Comparison of ENCODE assay signal across 12 cellular contexts in genomic region chr20:25043499-25044260, GRCh38. TPM values are rescaled to one million over a fixed set of nuclear protein-coding genes. Genes with fewer than 3 reads are reported as not detected.
DNase-seq lines count a peak whose midpoint lies in the region; ATAC-seq and TF ChIP-seq lines count a peak whose summit lies in the region.
"Had no signal": no experiment of that assay in that cellular context is flagged by ENCODE, and none has a peak within 500 bp of the region (broad histone marks: within the 10 kb centered on the region; RNA-seq: fewer than 3 reads in every experiment).

No MANE protein-coding gene starts in this region.

- no peaks in the 10 kb centered on the region for H3K27me3 Mint-ChIP-seq in CD4-positive, alpha-beta memory T cell
- no peaks in the 10 kb centered on the region for H3K27me3 Mint-ChIP-seq in activated CD4-positive, alpha-beta memory T cell treated with anti-CD3 and anti-CD28 coated beads, Interleukin-2, amount 10 ng/mL, durations not matched to agents 7 days and 5 days

- TF ChIP-seq CTCF in spleen (IDR thresholded peaks at IDR 0.05 in 8 of 11, conservative IDR thresholded peaks at IDR 0.05 in 3 of 11) = no peak

- no peak for ATAC-seq in left ventricle myocardium superior
- no peak for ATAC-seq in HG03520 (IDR thresholded peaks at IDR 0.05; ENCODE audit: unreplicated experiment)
- no peak for ATAC-seq in GM21423 (IDR thresholded peaks at IDR 0.05; ENCODE audit: unreplicated experiment)
- no peak for ATAC-seq in esophagus mucosa
- ATAC-seq in HG03571 (IDR thresholded peaks at IDR 0.05; ENCODE audit: unreplicated experiment) = no peak

- H3K4me1 ChIP-seq in CD4-positive, alpha-beta memory T cell (ENCODE audit: insufficient read depth, low read length) = peaks cover 39% of the 10 kb centered on the region
- H3K4me1 ChIP-seq in spleen = peaks cover 29 to 93% (median 71%) of the 10 kb centered on the region in 6 donors
- H3K4me1 ChIP-seq: Caco-2 had no signal

- peak overlapping the region; percentile 87 to 97 (median 94) for H3K27ac Mint-ChIP-seq in CD4-positive, alpha-beta memory T cell
- peak overlapping the region; percentile 96 for H3K27ac Mint-ChIP-seq in activated CD4-positive, alpha-beta memory T cell treated with anti-CD3 and anti-CD28 coated beads, Interleukin-2, amount 10 ng/mL, durations not matched to agents 7 days and 5 days

- H3K9me3 Mint-ChIP-seq in CD4-positive, alpha-beta memory T cell = no peaks in the 10 kb centered on the region
- no peaks in the 10 kb centered on the region for H3K9me3 Mint-ChIP-seq in activated CD4-positive, alpha-beta memory T cell treated with anti-CD3 and anti-CD28 coated beads, Interleukin-2, amount 10 ng/mL, durations not matched to agents 7 days and 5 days
- H3K9me3 Mint-ChIP-seq: activated T-cell treated with anti-CD3 and anti-CD28 coated beads, Interleukin-2, amount 50 U/mL, for 4 hours had no signal

- POLR2A ChIA-PET in CD4-positive, alpha-beta memory T cell (lab: Charles Lee; ENCODE audit: partially characterized antibody) = interaction anchor here (0.6 to 2.4 kb wide), 5 partner anchors 10 to 96 kb away, joined by 3 to 17 read pairs (median 3); partner anchors contain the start of genes ACSS1 and APMAP
- POLR2A ChIA-PET in activated CD4-positive, alpha-beta memory T cell treated with anti-CD3 and anti-CD28 coated beads, Interleukin-2, amount 10 ng/mL, durations not matched to agents 7 days and 5 days (lab: Charles Lee) = interaction anchor here (1.8 kb wide), 1 partner anchor 14 kb away, joined by 12 read pairs; the partner anchor contains the start of gene ACSS1

- H3K4me3 Mint-ChIP-seq in CD4-positive, alpha-beta memory T cell = peak overlapping the region in 2 of 8 donors; percentile 17 to 53
- no peak overlapping the region for H3K4me3 Mint-ChIP-seq in activated CD4-positive, alpha-beta memory T cell treated with anti-CD3 and anti-CD28 coated beads, Interleukin-2, amount 10 ng/mL, durations not matched to agents 7 days and 5 days
- H3K4me3 Mint-ChIP-seq: activated T-cell treated with anti-CD3 and anti-CD28 coated beads, Interleukin-2, amount 50 U/mL, for 4 hours had no signal

- no peaks in the 10 kb centered on the region for H3K27me3 ChIP-seq in CD4-positive, alpha-beta memory T cell (ENCODE audit: insufficient read depth, low read length)
- no peaks in the 10 kb centered on the region for H3K27me3 ChIP-seq in spleen (replicated peaks in 1 of 7)

- 72 to 79% (median 77%) methylated on average over 6 to 9 of the region's 9 CpGs for WGBS in spleen, 5 donors

- H3K36me3 ChIP-seq in CD4-positive, alpha-beta memory T cell (ENCODE audit: insufficient read depth, low read length) = peaks cover 12% of the 10 kb centered on the region
- H3K36me3 ChIP-seq in spleen = peaks cover 0 to 45% (median 21%) of the 10 kb centered on the region in 6 donors

- peaks cover 13 to 59% (median 38%) of the 10 kb centered on the region in 4 donors for H3K4me1 Mint-ChIP-seq in CD4-positive, alpha-beta memory T cell
- peaks cover 25% of the 10 kb centered on the region for H3K4me1 Mint-ChIP-seq in activated CD4-positive, alpha-beta memory T cell treated with anti-CD3 and anti-CD28 coated beads, Interleukin-2, amount 10 ng/mL, durations not matched to agents 7 days and 5 days

- CTCF ChIA-PET in CD4-positive, alpha-beta memory T cell (lab: Charles Lee; ENCODE audit: partially characterized antibody) = interaction anchor here (1.0 to 3.3 kb wide), 3 partner anchors 14 to 50 kb away, joined by 4 to 11 read pairs (median 8); partner anchors contain the start of gene ACSS1
- CTCF ChIA-PET in activated CD4-positive, alpha-beta memory T cell treated with anti-CD3 and anti-CD28 coated beads, Interleukin-2, amount 10 ng/mL, durations not matched to agents 7 days and 5 days (lab: Charles Lee) = no interaction called here

- no peak overlapping the region for H3K4me3 ChIP-seq in CD4-positive, alpha-beta memory T cell (ENCODE audit: low read length in 2 of 2)
- peak overlapping the region in 1 of 8 donors; percentile 31 for H3K4me3 ChIP-seq in spleen

- peak overlapping the region; percentile 51 for H3K27ac ChIP-seq in CD4-positive, alpha-beta memory T cell (ENCODE audit: low read depth, low read length)
- H3K27ac ChIP-seq in spleen = peak overlapping the region; percentile 74 to 94 (median 80)

- intact Hi-C loops in CD4-positive, alpha-beta memory T cell (cut with micrococcal nuclease) = loop anchor here (2.0 kb wide), 1 partner anchor 15 kb away; the partner anchor contains the start of gene ACSS1
- intact Hi-C loops in left ventricle myocardium superior (cut with micrococcal nuclease) (no loop called here), spleen (cut with DNase I; ENCODE audit: low total_unique reads) (no loop called here)

- H3K36me3 Mint-ChIP-seq in CD4-positive, alpha-beta memory T cell = peaks cover 4 to 24% of the 10 kb centered on the region in 2 donors
- H3K36me3 Mint-ChIP-seq in activated CD4-positive, alpha-beta memory T cell treated with anti-CD3 and anti-CD28 coated beads, Interleukin-2, amount 10 ng/mL, durations not matched to agents 7 days and 5 days (ENCODE audit: low read depth) = peaks cover 17% of the 10 kb centered on the region

- no peak for DNase-seq in CD4-positive, alpha-beta memory T cell
- DNase-seq in activated CD4-positive, alpha-beta memory T cell treated with anti-CD3 and anti-CD28 coated beads, Interleukin-2, amount 10 ng/mL, durations not matched to agents 7 days and 5 days = no peak
- DNase-seq in left ventricle myocardium superior (peak; percentile 29), spleen (peak; percentile 74)
- DNase-seq: activated T-cell treated with anti-CD3 and anti-CD28 coated beads, Interleukin-2, amount 50 U/mL, for 4 hours; Caco-2; NCI-H1092 treated with DMSO at 0.1 percent for 48 hours had no signal

- no peak for TF ChIP-seq POLR2A in spleen (IDR thresholded peaks at IDR 0.05)

- H3K9me3 ChIP-seq in CD4-positive, alpha-beta memory T cell (ENCODE audit: control insufficient read depth in 1 of 2, low read length in 2 of 2) = no peaks in the 10 kb centered on the region
- H3K9me3 ChIP-seq in spleen = no peaks in the 10 kb centered on the region
- H3K9me3 ChIP-seq: Caco-2 had no signal

RNA-seq across cellular contexts. Expression of gene ACSS1, which starts 14.3 kb away (rescaled TPM):
- 10 to 100 TPM; 55.4 to 56.5 TPM for total RNA-seq in CD4-positive, alpha-beta memory T cell
- polyA plus RNA-seq in CD4-positive, alpha-beta memory T cell = 10 to 100 TPM; 44.6 to 47.2 TPM
- 10 to 100 TPM; 38.3 to 40.3 TPM for total RNA-seq in activated CD4-positive, alpha-beta memory T cell treated with anti-CD3 and anti-CD28 coated beads, Interleukin-2, amount 10 ng/mL, durations not matched to agents 7 days and 5 days
- total RNA-seq in left ventricle myocardium superior (164 TPM), spleen (10 to 100 TPM; 34.0 to 50.8 (median 41.3) TPM), esophagus mucosa (6.7 TPM)
- polyA plus RNA-seq in spleen = 10 to 100 TPM; 20.3 to 26.8 (median 26.3) TPM

RNA-seq across cellular contexts. Expression of gene VSX1, which starts 38.3 kb away (rescaled TPM):
- not detected for total RNA-seq in CD4-positive, alpha-beta memory T cell
- not detected for polyA plus RNA-seq in CD4-positive, alpha-beta memory T cell
- total RNA-seq in activated CD4-positive, alpha-beta memory T cell treated with anti-CD3 and anti-CD28 coated beads, Interleukin-2, amount 10 ng/mL, durations not matched to agents 7 days and 5 days = not detected
- total RNA-seq in left ventricle myocardium superior (not detected), spleen (not detected), esophagus mucosa (not detected)
- polyA plus RNA-seq in spleen = not detected
- total RNA-seq: activated T-cell treated with anti-CD3 and anti-CD28 coated beads, Interleukin-2, amount 50 U/mL, for 4 hours; Caco-2; T-helper 2 cell treated with Interferon-gamma antibody and Interleukin-4, amounts not matched to agents 100 ng/mL and 5 ng/mL, for 36 hours had no signal

RNA-seq across cellular contexts. Expression of gene APMAP, which starts 51.1 kb away (rescaled TPM):
- total RNA-seq in CD4-positive, alpha-beta memory T cell = 10 to 100 TPM; 48.4 to 50.0 TPM
- polyA plus RNA-seq in CD4-positive, alpha-beta memory T cell = 100 to 1,000 TPM in 1 of 2 donors, 10 to 100 TPM in 1; 70.7 to 130 TPM
- total RNA-seq in activated CD4-positive, alpha-beta memory T cell treated with anti-CD3 and anti-CD28 coated beads, Interleukin-2, amount 10 ng/mL, durations not matched to agents 7 days and 5 days = 10 to 100 TPM; 44.1 to 46.5 TPM
- 25.9 TPM for total RNA-seq in left ventricle myocardium superior
- total RNA-seq in spleen = 100 to 1,000 TPM in 1 of 7 donors, 10 to 100 TPM in 6; 57.9 to 104 (median 78.8) TPM
- 10 to 100 TPM; 26.5 to 36.0 (median 31.5) TPM for polyA plus RNA-seq in spleen
- 26.1 TPM for total RNA-seq in esophagus mucosa

Comparison
In these comparisons a context has a peak if more than half of its experiments do, and no peak if none do; other contexts are left out.
1. DNase-seq: peak in left ventricle myocardium superior (single experiment) and spleen (single experiment); none in CD4-positive, alpha-beta memory T cell (0 of 5) and activated CD4-positive, alpha-beta memory T cell treated with anti-CD3 and anti-CD28 coated beads, Interleukin-2, amount 10 ng/mL, durations not matched to agents 7 days and 5 days (single experiment).